8 cellular contexts compared by ENCODE assay signal in the genomic region with DNA sequence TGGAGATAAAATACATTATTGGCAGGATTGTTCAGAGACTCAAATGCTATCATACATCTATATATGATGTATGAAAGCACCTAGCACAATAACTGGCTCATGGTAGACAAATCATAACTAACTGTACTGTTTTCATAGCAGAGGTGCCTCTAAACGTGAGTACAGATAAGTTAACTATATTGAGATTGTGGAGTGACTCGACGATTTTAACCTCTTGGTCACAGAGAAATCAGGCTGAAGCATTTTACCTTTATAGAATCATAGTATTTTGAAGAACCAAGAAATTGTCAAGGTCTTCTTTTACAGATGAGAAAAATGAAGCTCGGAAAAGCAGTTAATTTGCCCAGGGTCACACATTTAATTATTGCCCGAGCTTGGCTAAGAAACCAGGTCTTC. TPM values are rescaled to one million over a fixed set of nuclear protein-coding genes. Genes with fewer than 3 reads are reported as not detected.
DNase-seq lines count a peak whose midpoint lies in the region; ATAC-seq and TF ChIP-seq lines count a peak whose summit lies in the region.

No MANE protein-coding gene starts in this region.

- no peaks in the 10 kb centered on the region for H4K20me1 ChIP-seq in DND-41 (ENCODE audit: insufficient read depth, low read length)

- intact Hi-C loops in head of caudate nucleus (cut with DNase I), result no loop called here

- peaks cover 3% of the 10 kb centered on the region for H3K79me1 ChIP-seq in trophoblast cell (ENCODE audit: low read length)

- no peak overlapping the region for H3K23ac ChIP-seq in trophoblast cell (ENCODE audit: low read length)

- H3K27me3 ChIP-seq in DND-41 (ENCODE audit: insufficient read depth, low read length, poor library complexity) (no peaks in the 10 kb centered on the region), NT2/D1 (ENCODE audit: insufficient read depth, insufficient read length) (no peaks in the 10 kb centered on the region), endocrine pancreas (ENCODE audit: control insufficient read depth, insufficient read depth, low read length) (no peaks in the 10 kb centered on the region), trophoblast cell (ENCODE audit: insufficient read depth, low read length) (no peaks in the 10 kb centered on the region)

- no peak overlapping the region for H3K4ac ChIP-seq in trophoblast cell (ENCODE audit: low read depth, low read length)

- H4K91ac ChIP-seq in trophoblast cell (ENCODE audit: low read depth, low read length), result no peak overlapping the region

- no CpG with 5 or more reads among the region's 5 CpGs for WGBS in trophoblast cell (ENCODE audit: extremely low coverage, insufficient coverage, insufficient read length)

- H3K79me2 ChIP-seq in DND-41 (ENCODE audit: insufficient read depth, low read length) (peaks cover 5% of the 10 kb centered on the region; the same call in 1 of the 2 replicates), trophoblast cell (ENCODE audit: control insufficient read depth, insufficient read depth, low read length, poor library complexity) (peaks cover 3% of the 10 kb centered on the region)

- no peak overlapping the region for H2AK5ac ChIP-seq in trophoblast cell (ENCODE audit: low read length)

- H3K14ac ChIP-seq in trophoblast cell (ENCODE audit: low read length), result no peak overlapping the region

- H3K4me2 ChIP-seq in DND-41 (ENCODE audit: insufficient read depth, low read length), result peak overlapping the region; percentile 73
- H3K4me2 ChIP-seq in trophoblast cell (ENCODE audit: low read length), result peak overlapping the region; percentile 87

- DNase-seq in DND-41 (no peak), NT2/D1 (ENCODE audit: low read depth, low spot score) (no peak), trophoblast cell (no peak), SHP77 treated with DMSO at 0.1 percent for 48 hours (lab: John Stamatoyannopoulos, UW) (no peak), SIG-M5 treated with dmso at 0.1 percent for 504 hours (lab: John Stamatoyannopoulos, UW; ENCODE audit: unreplicated experiment) (no peak), OCI-M2 (lab: John Stamatoyannopoulos, UW; ENCODE audit: unreplicated experiment) (no peak), head of caudate nucleus (no peak)

- peak overlapping the region; percentile 80 for H2BK12ac ChIP-seq in trophoblast cell (ENCODE audit: low read length)

- no peak overlapping the region for H3K18ac ChIP-seq in trophoblast cell (ENCODE audit: low read length)

- TF ChIP-seq CTCF in DND-41 (IDR thresholded peaks at IDR 0.05; ENCODE audit: borderline replicate concordance, extremely low read depth, low read length, poor library complexity, severe bottlenecking), result no peak

- H2BK120ac ChIP-seq in trophoblast cell (ENCODE audit: insufficient read depth, low read length, poor library complexity), result peak overlapping the region; percentile 24

- H4K8ac ChIP-seq in trophoblast cell (ENCODE audit: low read depth, low read length), result peak overlapping the region; percentile 85

- H2BK5ac ChIP-seq in trophoblast cell (ENCODE audit: low read depth, low read length, poor library complexity), result no peak overlapping the region

- peak overlapping the region; percentile 85 for H3K9ac ChIP-seq in DND-41 (ENCODE audit: low read depth, low read length)
- H3K9ac ChIP-seq in NT2/D1 (ENCODE audit: insufficient read length, low read depth), result peak overlapping the region; percentile 97
- no peak overlapping the region for H3K9ac ChIP-seq in endocrine pancreas (ENCODE audit: control insufficient read depth, insufficient read depth, low read length)
- H3K9ac ChIP-seq in trophoblast cell (ENCODE audit: low read length), result no peak overlapping the region

- H3K4me1 ChIP-seq in DND-41 (ENCODE audit: insufficient read depth, low read length), result peaks cover 25% of the 10 kb centered on the region
- no peaks in the 10 kb centered on the region for H3K4me1 ChIP-seq in NT2/D1 (ENCODE audit: insufficient read depth, insufficient read length)
- H3K4me1 ChIP-seq in endocrine pancreas (ENCODE audit: control insufficient read depth, insufficient read depth, low read length), result peaks cover 11% of the 10 kb centered on the region
- peaks cover 0 to 2% of the 10 kb centered on the region in 2 experiments for H3K4me1 ChIP-seq in trophoblast cell (ENCODE audit: control insufficient read depth in 1 of 2, insufficient read depth in 2 of 2, low read length in 2 of 2)

- H2AFZ ChIP-seq in DND-41 (ENCODE audit: low read depth, low read length), result peak overlapping the region; percentile 90
- H2AFZ ChIP-seq in trophoblast cell (ENCODE audit: insufficient read depth, low read length, poor library complexity), result peak overlapping the region; percentile 45

- ATAC-seq in DND-41 (ENCODE audit: insufficient read depth, low read depth), result no peak

- peak overlapping the region; percentile 59 to 80 for H3K4me3 ChIP-seq in DND-41 (ENCODE audit: low read depth in 1 of 2, low read length in 2 of 2)
- peak overlapping the region; percentile 87 for H3K4me3 ChIP-seq in NT2/D1 (ENCODE audit: insufficient read length, low read depth)
- H3K4me3 ChIP-seq in endocrine pancreas (ENCODE audit: control insufficient read depth, insufficient read depth, low read length), result peak overlapping the region; percentile 40
- no peak overlapping the region for H3K4me3 ChIP-seq in trophoblast cell (ENCODE audit: low read depth, low read length)

- peaks cover 16% of the 10 kb centered on the region; the same call in 1 of the 2 replicates for H3K36me3 ChIP-seq in DND-41 (ENCODE audit: insufficient read depth, low read length)
- H3K36me3 ChIP-seq in NT2/D1 (ENCODE audit: insufficient read depth, insufficient read length, low read length), result peaks cover 19% of the 10 kb centered on the region
- H3K36me3 ChIP-seq in endocrine pancreas (ENCODE audit: control insufficient read depth, insufficient read depth, low read length), result no peaks in the 10 kb centered on the region
- H3K36me3 ChIP-seq in trophoblast cell (ENCODE audit: control insufficient read depth in 1 of 2, insufficient read depth in 2 of 2, low read length in 2 of 2), result peaks cover 4 to 5% of the 10 kb centered on the region in 2 experiments

- no peaks in the 10 kb centered on the region for H3K9me3 ChIP-seq in DND-41 (ENCODE audit: insufficient read depth, low read length, severe bottlenecking)
- no peaks in the 10 kb centered on the region for H3K9me3 ChIP-seq in NT2/D1 (ENCODE audit: insufficient read depth, low read length)
- H3K9me3 ChIP-seq in endocrine pancreas (ENCODE audit: control insufficient read depth, low read length), result no peaks in the 10 kb centered on the region
- H3K9me3 ChIP-seq in trophoblast cell (ENCODE audit: insufficient read depth, low read depth, low read length), result no peaks in the 10 kb centered on the region

- H4K12ac ChIP-seq in trophoblast cell (ENCODE audit: low read depth, low read length), result no peak overlapping the region

- H3K27ac ChIP-seq in DND-41 (ENCODE audit: low read length) (peak overlapping the region; percentile 84), trophoblast cell (ENCODE audit: low read depth, low read length) (peak overlapping the region; percentile 67)

RNA-seq across cellular contexts. Expression of gene DERA, which starts 0.7 kb away (rescaled TPM):
- 31.0 and 32.1 TPM in 2 replicates for polyA plus RNA-seq in trophoblast cell (2013)

RNA-seq across cellular contexts. Expression of gene STRAP, which starts 28.3 kb away (rescaled TPM):
- 226 and 235 TPM in 2 replicates for polyA plus RNA-seq in trophoblast cell (2013)

Comparison
In these comparisons a context has a peak if more than half of its experiments do, and no peak if none do; other contexts are left out.
1. H3K9ac ChIP-seq: peak in DND-41 (single experiment) and NT2/D1 (single experiment); none in endocrine pancreas (single experiment) and trophoblast cell (single experiment).